ENCODE assay signal across 2 cellular contexts in genomic region chr1:111351700-111352099, GRCh38.
TF ChIP-seq lines count a peak whose summit lies in the region.

No MANE protein-coding gene starts in this region.

TF ChIP-seq in HepG2, 621 proteins besides CTCF, POLR2A, EP300 and RAD21:
- no peak for TF ChIP-seq TERF1 (CRISPR knock-in tag; IDR thresholded peaks at IDR 0.05)
- peak; percentile 91 for TF ChIP-seq ATF7 (IDR thresholded peaks at IDR 0.05)
- no peak for TF ChIP-seq ATF7 (CRISPR knock-in tag; IDR thresholded peaks at IDR 0.05)

TF ChIP-seq in K562, 482 proteins besides CTCF, POLR2A, EP300 and RAD21 (continued from another document):
- TF ChIP-seq ZFP36 (IDR thresholded peaks at IDR 0.05; ENCODE audit: low read depth, low read length, partially characterized antibody) (no peak), SRSF3 (IDR thresholded peaks at IDR 0.05; ENCODE audit: insufficient read depth, low read length) (no peak), ZKSCAN1 (IDR thresholded peaks at IDR 0.05; ENCODE audit: low read depth, low read length) (0 out of 2 replicates have a peak, but pooled peaks have one; percentile 57), HIVEP1 (CRISPR knock-in tag; IDR thresholded peaks at IDR 0.05) (no peak), ZFP30 (CRISPR knock-in tag; IDR thresholded peaks at IDR 0.05; ENCODE audit: borderline replicate concordance) (no peak)
